2 cellular contexts compared by ENCODE assay signal in genomic region chr13:106034201-106034600, GRCh38.
TF ChIP-seq lines count a peak whose summit lies in the region.

No MANE protein-coding gene starts in this region.

TF ChIP-seq in SK-N-SH, 30 proteins besides CTCF, POLR2A, EP300 and RAD21:
- TF ChIP-seq JUND (IDR thresholded peaks at IDR 0.05) (no peak), TEAD4 (IDR thresholded peaks at IDR 0.05; ENCODE audit: borderline replicate concordance, insufficient read depth) (no peak), GABPA (IDR thresholded peaks at IDR 0.05; ENCODE audit: low read depth) (no peak), RCOR1 (IDR thresholded peaks at IDR 0.05; ENCODE audit: low read length) (no peak), MXI1 (IDR thresholded peaks at IDR 0.05; ENCODE audit: low read depth, low read length) (no peak), MEF2A (IDR thresholded peaks at IDR 0.05; ENCODE audit: borderline replicate concordance, low read depth) (no peak)
TF ChIP-seq in SK-N-SH: peak in this region for 0.

TF ChIP-seq in SK-N-SH treated with all-trans-retinoic acid at 6 μM for 48 hours, 23 proteins besides CTCF, POLR2A, EP300 and RAD21:
- TF ChIP-seq POU6F1 (CRISPR knock-in tag; IDR thresholded peaks at IDR 0.05; ENCODE audit: borderline replicate concordance, low read depth) = no peak
- no peak for TF ChIP-seq ZFP3 (CRISPR knock-in tag; IDR thresholded peaks at IDR 0.05)
- TF ChIP-seq CSDC2 (CRISPR knock-in tag; IDR thresholded peaks at IDR 0.05) = no peak
- no peak for TF ChIP-seq PPARA (CRISPR knock-in tag; IDR thresholded peaks at IDR 0.05; ENCODE audit: borderline replicate concordance)
- TF ChIP-seq SNAI2 (CRISPR knock-in tag; IDR thresholded peaks at IDR 0.05) = no peak
- TF ChIP-seq OSR1 (CRISPR knock-in tag; IDR thresholded peaks at IDR 0.05) = no peak
